15 cellular contexts compared by ENCODE assay signal in the genomic region with DNA sequence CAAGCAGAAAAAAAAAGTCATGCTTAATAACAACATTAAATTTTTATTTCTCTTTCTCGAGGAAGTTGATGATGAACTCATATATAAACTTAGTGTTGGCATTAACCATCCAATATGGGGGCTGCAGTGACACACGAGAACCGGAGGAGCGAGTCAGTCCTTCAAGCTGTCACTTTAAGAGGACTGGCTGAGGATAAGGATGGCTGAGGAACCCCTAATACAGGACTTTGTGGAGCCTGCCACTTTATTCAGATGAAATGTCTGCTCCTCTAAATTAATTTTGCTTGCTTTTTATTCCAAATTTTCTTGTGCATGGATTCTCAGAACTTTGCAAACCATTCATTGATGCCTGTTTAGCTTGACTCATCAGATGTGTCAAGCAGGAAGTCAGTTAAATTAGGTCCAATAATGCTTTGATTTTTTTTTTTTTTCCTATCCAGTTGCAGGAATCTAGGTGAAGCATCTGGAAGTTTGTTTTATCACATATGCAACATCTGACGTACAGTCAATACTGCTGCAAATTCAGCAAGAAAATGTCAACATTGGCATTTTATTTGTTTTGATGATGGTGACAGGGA.
DNase-seq lines count a peak whose midpoint lies in the region; ATAC-seq and TF ChIP-seq lines count a peak whose summit lies in the region.
"Had no signal": no experiment of that assay in that cellular context is flagged by ENCODE, and none has a peak within 500 bp of the region (broad histone marks: within the 10 kb centered on the region; RNA-seq: fewer than 3 reads in every experiment).

No MANE protein-coding gene starts in this region.

- WGBS in hepatocyte (ENCODE audit: low lambda C conversion rate, missing lambda C conversion rate), result 56% methylated on average over 5 of the region's 5 CpGs

- peak; percentile 62 for DNase-seq in ELR (ENCODE audit: low read depth)
- DNase-seq in PC-3, result peak; percentile 36
- no peak for DNase-seq in hepatocyte (ENCODE audit: low spot score)
- DNase-seq in vagina (ENCODE audit: extremely low spot score in 2 of 2), result no peak
- DNase-seq in GM19240 (ENCODE audit: insufficient read length, low spot score), result no peak
- no peak for DNase-seq in AG08396 (ENCODE audit: low spot score)
- DNase-seq: NCI-H1048; NCI-H2227 treated with DMSO at 0.1 percent for 48 hours; NCI-H526; NK-92 treated with Interleukin-12 subunit alpha and Interleukin-12 subunit beta, amount 100 ng/mL, for 24 hours; PC-9 had no signal

- H3K4me3 ChIP-seq in PC-3 (ENCODE audit: low read length) (no peak overlapping the region), hepatocyte (no peak overlapping the region), vagina (no peak overlapping the region)
- H3K4me3 ChIP-seq: HAP-1, K562, PC-9 had no signal

- BruUV-seq in PC-3 (replicated peaks; lab: Mats Ljungman, UMichigan), result no TSS peak

- TF ChIP-seq POLR2A in vagina (IDR thresholded peaks at IDR 0.05), result no peak

- H4K20me1 ChIP-seq in PC-3 (ENCODE audit: low read length), result no peaks in the 10 kb centered on the region
- no peaks in the 10 kb centered on the region for H4K20me1 ChIP-seq in hepatocyte (ENCODE audit: insufficient read depth, poor library complexity, severe bottlenecking)

- H3K36me3 ChIP-seq in PC-3 (ENCODE audit: low read depth, low read length), result no peaks in the 10 kb centered on the region
- no peaks in the 10 kb centered on the region for H3K36me3 ChIP-seq in hepatocyte (replicated peaks; ENCODE audit: insufficient read depth, low read depth)
- H3K36me3 ChIP-seq in vagina, result no peaks in the 10 kb centered on the region
- H3K36me3 ChIP-seq: HAP-1 had no signal

- no peaks in the 10 kb centered on the region for H3F3A ChIP-seq in PC-3 (ENCODE audit: low read length, unreplicated experiment)

- peaks cover 17% of the 10 kb centered on the region for H3K4me1 ChIP-seq in PC-3 (ENCODE audit: insufficient read depth, low read length)
- peaks cover 15% of the 10 kb centered on the region for H3K4me1 ChIP-seq in hepatocyte (ENCODE audit: insufficient read depth)
- H3K4me1 ChIP-seq in vagina, result peaks cover 25% of the 10 kb centered on the region
- H3K4me1 ChIP-seq: HAP-1 had no signal

- TF ChIP-seq CTCF in PC-3 (conservative IDR thresholded peaks at IDR 0.05; ENCODE audit: low read depth, low read length) (no peak), hepatocyte (IDR thresholded peaks at IDR 0.05; ENCODE audit: poor library complexity) (no peak), vagina (IDR thresholded peaks at IDR 0.05) (no peak)

- peak overlapping the region; percentile 19; the same call in 1 of the 2 replicates for H3K4me2 ChIP-seq in PC-3 (ENCODE audit: low read length)
- no peak overlapping the region for H3K4me2 ChIP-seq in hepatocyte
- H3K4me2 ChIP-seq: PC-9 had no signal

- H3K27me3 ChIP-seq in PC-3 (ENCODE audit: low read length), result no peaks in the 10 kb centered on the region
- H3K27me3 ChIP-seq in hepatocyte, result no peaks in the 10 kb centered on the region
- H3K27me3 ChIP-seq in vagina, result no peaks in the 10 kb centered on the region

- intact Hi-C loops in PC-3 (cut with micrococcal nuclease) (no loop called here), vagina (cut with DNase I) (no loop called here)

- peak; percentile 50 for ATAC-seq in PC-3
- no peak for ATAC-seq in HG02588 (IDR thresholded peaks at IDR 0.05; ENCODE audit: unreplicated experiment)
- ATAC-seq: K562 had no signal

- no peaks in the 10 kb centered on the region for H3K79me2 ChIP-seq in PC-3 (ENCODE audit: low read length)
- no peaks in the 10 kb centered on the region for H3K79me2 ChIP-seq in hepatocyte

- peak overlapping the region; percentile 12; the same call in 1 of the 2 replicates for H3K27ac ChIP-seq in PC-3 (ENCODE audit: low read length)
- peak overlapping the region; percentile 36 for H3K27ac ChIP-seq in hepatocyte
- peak overlapping the region; percentile 72 for H3K27ac ChIP-seq in vagina
- H3K27ac ChIP-seq: C4-2B, PC-9 had no signal

- H3K9me2 ChIP-seq in PC-3 (replicated peaks; ENCODE audit: low read length), result no peaks in the 10 kb centered on the region
- H3K9me2 ChIP-seq in hepatocyte (replicated peaks; ENCODE audit: insufficient read depth), result no peaks in the 10 kb centered on the region

- no peak overlapping the region for H3K9ac ChIP-seq in PC-3 (ENCODE audit: low read length)

- POLR2A ChIA-PET in PC-3 (lab: Charles Lee; ENCODE audit: unreplicated experiment), result interaction anchor here (0.6 kb wide), 1 partner anchor 40 kb away, joined by 6 read pairs; no protein-coding TSS in a partner anchor

- H3K9me3 ChIP-seq in PC-3 (ENCODE audit: low read length) (no peaks in the 10 kb centered on the region), hepatocyte (ENCODE audit: low read depth) (no peaks in the 10 kb centered on the region), vagina (no peaks in the 10 kb centered on the region)
- H3K9me3 ChIP-seq: HAP-1 had no signal

- CTCF ChIA-PET in PC-3 (lab: Charles Lee), result interaction anchor here (0.5 kb wide), 1 partner anchor 191 kb away, joined by 7 read pairs; no protein-coding TSS in a partner anchor

- H2AFZ ChIP-seq in PC-3 (ENCODE audit: low read length), result no peak overlapping the region
- H2AFZ ChIP-seq in hepatocyte, result no peak overlapping the region
- H2AFZ ChIP-seq: PC-9 had no signal

Comparison
In these comparisons a context has a peak if more than half of its experiments do, and no peak if none do; other contexts are left out.
1. DNase-seq: peak in ELR (single experiment) and PC-3 (single experiment); none in hepatocyte (single experiment), vagina (0 of 2), GM19240 (single experiment) and AG08396 (single experiment).
2. H3K27ac ChIP-seq: peak in every context shown above with its lines; median percentile 72 in vagina; 36 in hepatocyte; 12 in PC-3.